In genomic region chr9:94592683-94593082, GRCh38 we compare ENCODE assay signal across 5 cellular contexts. TPM values are rescaled to one million over a fixed set of nuclear protein-coding genes. Genes with fewer than 3 reads are reported as not detected.
"Had no signal": no experiment of that assay in that cellular context is flagged by ENCODE, and none has a peak within 500 bp of the region (broad histone marks: within the 10 kb centered on the region; RNA-seq: fewer than 3 reads in every experiment).

No MANE protein-coding gene starts in this region.

RNA-seq across cellular contexts. Expression of gene FBP2, which starts 0.9 kb away (rescaled TPM):
- total RNA-seq: GM23338, H1, H9, HT-29, IMR-90 had no signal
- polyA plus RNA-seq: GM23338, H1, IMR-90 had no signal

RNA-seq across cellular contexts. Expression of gene PCAT7, which starts 37.8 kb away (rescaled TPM):
- total RNA-seq: IMR-90 had no signal
- polyA plus RNA-seq: IMR-90 had no signal

RNA-seq across cellular contexts. Expression of gene FBP1, which starts 46.6 kb away (rescaled TPM):
- total RNA-seq: IMR-90 had no signal
- polyA plus RNA-seq: IMR-90 had no signal
